In genomic region chr6:119351005-119351394, GRCh38 we compare ENCODE assay signal across 8 cellular contexts. TPM values are rescaled to one million over a fixed set of nuclear protein-coding genes. Genes with fewer than 3 reads are reported as not detected.
DNase-seq lines count a peak whose midpoint lies in the region; ATAC-seq and TF ChIP-seq lines count a peak whose summit lies in the region.

No MANE protein-coding gene starts in this region.

- H3K27me3 Mint-ChIP-seq in activated CD8-positive, alpha-beta memory T cell treated with anti-CD3 and anti-CD28 coated beads, Interleukin-2, amount 10 ng/mL, durations not matched to agents 7 days and 5 days: no peaks in the 10 kb centered on the region
- no peaks in the 10 kb centered on the region for H3K27me3 Mint-ChIP-seq in MCF 10A (ENCODE audit: insufficient read depth, unreplicated experiment)

- intact Hi-C loops in MCF 10A (cut with micrococcal nuclease): loop anchor here (1.0 to 10.0 kb wide), 6 partner anchors 184 to 1024 kb away; no protein-coding TSS in a partner anchor

- H3K9me3 ChIP-seq in muscle layer of duodenum (ENCODE audit: control insufficient read depth in 1 of 2, low read length in 2 of 2): no peaks in the 10 kb centered on the region

- TF ChIP-seq CTCF in MCF 10A (IDR thresholded peaks at IDR 0.05; ENCODE audit: unreplicated experiment): peak; percentile 51

- H3K4me1 Mint-ChIP-seq in activated CD8-positive, alpha-beta memory T cell treated with anti-CD3 and anti-CD28 coated beads, Interleukin-2, amount 10 ng/mL, durations not matched to agents 7 days and 5 days: peaks cover 31% of the 10 kb centered on the region
- H3K4me1 Mint-ChIP-seq in MCF 10A (ENCODE audit: insufficient read depth, unreplicated experiment): peaks cover 13% of the 10 kb centered on the region

- peak overlapping the region; percentile 91 for H3K4me3 Mint-ChIP-seq in activated CD8-positive, alpha-beta memory T cell treated with anti-CD3 and anti-CD28 coated beads, Interleukin-2, amount 10 ng/mL, durations not matched to agents 7 days and 5 days
- peak overlapping the region; percentile 71 for H3K4me3 Mint-ChIP-seq in MCF 10A (ENCODE audit: unreplicated experiment)

- no TSS peak for BruUV-seq in MCF 10A (replicated peaks; lab: Mats Ljungman, UMichigan)

- peak overlapping the region; percentile 83 for H3K27ac ChIP-seq in muscle layer of duodenum (ENCODE audit: low read length)

- H3K27me3 ChIP-seq in muscle layer of duodenum (ENCODE audit: low read depth, low read length): no peaks in the 10 kb centered on the region

- H3K36me3 Mint-ChIP-seq in activated CD8-positive, alpha-beta memory T cell treated with anti-CD3 and anti-CD28 coated beads, Interleukin-2, amount 10 ng/mL, durations not matched to agents 7 days and 5 days: peaks cover 18% of the 10 kb centered on the region
- no peaks in the 10 kb centered on the region for H3K36me3 Mint-ChIP-seq in MCF 10A (ENCODE audit: insufficient read depth, unreplicated experiment)

- H3K27ac Mint-ChIP-seq in activated CD8-positive, alpha-beta memory T cell treated with anti-CD3 and anti-CD28 coated beads, Interleukin-2, amount 10 ng/mL, durations not matched to agents 7 days and 5 days: peak overlapping the region; percentile 89
- no peak overlapping the region for H3K27ac Mint-ChIP-seq in MCF 10A (ENCODE audit: low read depth, unreplicated experiment)

- H3K9me3 Mint-ChIP-seq in activated CD8-positive, alpha-beta memory T cell treated with anti-CD3 and anti-CD28 coated beads, Interleukin-2, amount 10 ng/mL, durations not matched to agents 7 days and 5 days (ENCODE audit: low read depth): no peaks in the 10 kb centered on the region
- no peaks in the 10 kb centered on the region for H3K9me3 Mint-ChIP-seq in MCF 10A (ENCODE audit: unreplicated experiment)

- H3K4me3 ChIP-seq in muscle layer of duodenum (ENCODE audit: low read depth in 1 of 2, low read length in 2 of 2): peak overlapping the region; percentile 75 to 99

- H3K4me1 ChIP-seq in muscle layer of duodenum (ENCODE audit: control insufficient read depth in 1 of 2, insufficient read depth in 2 of 2, low read length in 2 of 2): peaks cover 0 to 12% of the 10 kb centered on the region in 2 donors

- no peaks in the 10 kb centered on the region for H3K36me3 ChIP-seq in muscle layer of duodenum (ENCODE audit: control insufficient read depth in 1 of 2, insufficient read depth in 2 of 2, low read length in 2 of 2)

- no peak for ATAC-seq in activated CD8-positive, alpha-beta memory T cell treated with anti-CD3 and anti-CD28 coated beads, Interleukin-2, amount 10 ng/mL, durations not matched to agents 7 days and 5 days
- ATAC-seq in HG03175 (IDR thresholded peaks at IDR 0.05; ENCODE audit: unreplicated experiment): no peak

- POLR2A ChIA-PET in MCF 10A (lab: Yijun Ruan, JAX): interaction anchor here (0.7 to 2.1 kb wide), 9 partner anchors 17 to 726 kb away, joined by 3 to 17 read pairs (median 4); partner anchors contain the start of gene MCM9

- CTCF ChIA-PET in activated CD8-positive, alpha-beta memory T cell treated with anti-CD3 and anti-CD28 coated beads, Interleukin-2, amount 10 ng/mL, durations not matched to agents 7 days and 5 days (lab: Charles Lee): interaction anchor here (0.7 to 2.3 kb wide), 16 partner anchors 9 to 391 kb away, joined by 3 to 14 read pairs (median 4); no protein-coding TSS in a partner anchor
- CTCF ChIA-PET in MCF 10A (lab: Yijun Ruan, JAX): interaction anchor here (0.6 to 2.1 kb wide), 22 partner anchors 14 to 940 kb away, joined by 3 to 33 read pairs (median 5); partner anchors contain the start of gene FAM184A

- DNase-seq in activated CD8-positive, alpha-beta memory T cell treated with anti-CD3 and anti-CD28 coated beads, Interleukin-2, amount 10 ng/mL, durations not matched to agents 7 days and 5 days: no peak
- no peak for DNase-seq in activated CD8-positive, alpha-beta memory T cell treated with anti-CD3 and anti-CD28 coated beads, Interleukin-2, amount 50 U/mL, for 4 hours
- DNase-seq in NCI-H226 (peak; percentile 3), MCF 10A (ENCODE audit: unreplicated experiment) (peak; percentile 61), anterior cingulate cortex (lab: John Stamatoyannopoulos, UW) (no peak), NCI-H187 (lab: John Stamatoyannopoulos, UW) (no peak)

RNA-seq across cellular contexts. Expression of gene MAN1A1, which starts 1.4 kb away (rescaled TPM):
- 10 to 100 TPM; 34.8 to 38.4 TPM for total RNA-seq in activated CD8-positive, alpha-beta memory T cell treated with anti-CD3 and anti-CD28 coated beads, Interleukin-2, amount 10 ng/mL, durations not matched to agents 7 days and 5 days
- total RNA-seq in MCF 10A (2022): 1.3 and 1.6 TPM in 2 replicates

Comparison
In these comparisons a context has a peak if more than half of its experiments do, and no peak if none do; other contexts are left out.
1. DNase-seq: peak in NCI-H226 (single experiment) and MCF 10A (single experiment); none in activated CD8-positive, alpha-beta memory T cell treated with anti-CD3 and anti-CD28 coated beads, Interleukin-2, amount 10 ng/mL, durations not matched to agents 7 days and 5 days (single experiment), activated CD8-positive, alpha-beta memory T cell treated with anti-CD3 and anti-CD28 coated beads, Interleukin-2, amount 50 U/mL, for 4 hours (single experiment), anterior cingulate cortex (0 of 58) and NCI-H187 (0 of 2).
2. RNA of gene MAN1A1, which starts 1.4 kb away (total RNA-seq): 34.8 to 38.4 TPM in activated CD8-positive, alpha-beta memory T cell treated with anti-CD3 and anti-CD28 coated beads, Interleukin-2, amount 10 ng/mL, durations not matched to agents 7 days and 5 days; 1.3 to 1.6 TPM in MCF 10A; every median in the first group is over 10 times any median in the second.